Comparison of ENCODE assay signal across 9 cellular contexts in the genomic region with DNA sequence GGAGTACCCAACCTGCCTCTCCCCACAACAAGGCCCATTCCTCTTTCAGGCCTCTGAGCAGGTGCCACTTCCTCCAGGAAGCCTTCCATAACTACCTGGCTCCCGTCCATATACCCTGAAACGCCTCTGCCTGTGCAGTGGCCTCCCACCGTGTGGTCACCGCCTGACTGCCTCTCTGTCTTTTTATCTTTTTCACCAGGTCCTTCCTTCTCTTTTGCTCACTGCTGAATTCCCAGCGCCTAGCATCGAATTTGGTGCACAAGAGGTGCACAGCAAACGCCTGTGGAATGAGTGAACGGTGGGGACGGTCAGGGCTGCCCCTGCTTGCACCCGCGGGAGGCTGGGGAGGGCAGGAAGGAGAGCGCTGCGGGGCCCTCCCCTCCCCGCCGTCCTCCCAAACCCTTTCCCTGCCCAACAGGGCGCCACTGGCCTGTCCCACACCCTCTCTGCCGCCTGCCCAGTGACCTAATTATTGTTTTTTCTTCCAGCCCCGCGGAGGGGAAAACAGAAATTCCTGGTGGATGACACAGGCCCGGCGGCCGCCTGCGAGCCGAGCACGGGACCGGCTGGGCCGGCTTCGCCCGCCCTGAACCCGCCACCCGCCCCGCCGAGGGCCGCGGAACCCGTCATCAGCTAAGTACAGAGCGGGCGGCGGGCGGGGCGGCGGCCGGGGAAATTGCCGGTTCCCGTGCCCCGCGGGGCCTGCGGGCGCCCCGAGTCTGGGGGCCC.
DNase-seq lines count a peak whose midpoint lies in the region; ATAC-seq and TF ChIP-seq lines count a peak whose summit lies in the region.
"Had no signal": no experiment of that assay in that cellular context is flagged by ENCODE, and none has a peak within 500 bp of the region (broad histone marks: within the 10 kb centered on the region; RNA-seq: fewer than 3 reads in every experiment).

No MANE protein-coding gene starts in this region.

- H3K27ac Mint-ChIP-seq in CD8-positive, alpha-beta T cell, result no peak overlapping the region
- no peak overlapping the region for H3K27ac Mint-ChIP-seq in activated naive CD8-positive, alpha-beta T cell treated with anti-CD3 and anti-CD28 coated beads, Interleukin-2, amount 10 ng/mL, durations not matched to agents 7 days and 5 days
- H3K27ac Mint-ChIP-seq in glutamatergic neuron (ENCODE audit: unreplicated experiment), result no peak overlapping the region

- intact Hi-C loops in CD8-positive, alpha-beta T cell (cut with DNase I, micrococcal nuclease), result no loop called here

- no peaks in the 10 kb centered on the region for H3K36me3 ChIP-seq in CD8-positive, alpha-beta T cell (ENCODE audit: insufficient read depth, low read length)
- no peaks in the 10 kb centered on the region for H3K36me3 ChIP-seq in HUES64 (ENCODE audit: insufficient read depth, low read length)
- H3K36me3 ChIP-seq in neuron (ENCODE audit: insufficient read depth, low read length), result no peaks in the 10 kb centered on the region

- H3K27me3 ChIP-seq in CD8-positive, alpha-beta T cell (ENCODE audit: insufficient read depth, low read length), result peaks cover 22% of the 10 kb centered on the region
- H3K27me3 ChIP-seq in HUES64 (ENCODE audit: insufficient read depth, low read length) (peaks cover 41% of the 10 kb centered on the region), neuron (ENCODE audit: insufficient read depth, low read length) (peaks cover 19% of the 10 kb centered on the region)

- H3K9me3 ChIP-seq in CD8-positive, alpha-beta T cell (ENCODE audit: low read length), result no peaks in the 10 kb centered on the region
- H3K9me3 ChIP-seq in HUES64 (ENCODE audit: insufficient read depth, low read depth, low read length), result no peaks in the 10 kb centered on the region
- no peaks in the 10 kb centered on the region for H3K9me3 ChIP-seq in neuron (ENCODE audit: low read length)

- H2AFZ ChIP-seq in neuron (ENCODE audit: low read depth, low read length), result peak overlapping the region; percentile 63

- H3K27ac ChIP-seq in CD8-positive, alpha-beta T cell (ENCODE audit: low read depth, low read length), result no peak overlapping the region
- H3K27ac ChIP-seq in HUES64 (ENCODE audit: low read depth, low read length), result no peak overlapping the region
- H3K27ac ChIP-seq: SK-N-MC had no signal

- peak in 1 of 7 experiments; percentile 55 for DNase-seq in CD8-positive, alpha-beta T cell
- DNase-seq in activated naive CD8-positive, alpha-beta T cell treated with anti-CD3 and anti-CD28 coated beads, Interleukin-2, amount 10 ng/mL, durations not matched to agents 7 days and 5 days, result peak; percentile 50
- peak; percentile 59 for DNase-seq in glutamatergic neuron
- DNase-seq in NCI-H1930 (lab: John Stamatoyannopoulos, UW), result no peak

- CTCF ChIA-PET in CD8-positive, alpha-beta T cell (lab: Charles Lee), result interaction anchor here (1.1 kb wide), 1 partner anchor 10 kb away, joined by 4 read pairs; no protein-coding TSS in a partner anchor

- TF ChIP-seq CTCF in CD8-positive, alpha-beta T cell (IDR thresholded peaks at IDR 0.05), result no peak
- no peak for TF ChIP-seq CTCF in glutamatergic neuron (IDR thresholded peaks at IDR 0.05; ENCODE audit: partially characterized antibody, unreplicated experiment)

- H3K4me1 Mint-ChIP-seq in CD8-positive, alpha-beta T cell (ENCODE audit: low read depth), result peaks cover 8% of the 10 kb centered on the region
- peaks cover 6% of the 10 kb centered on the region for H3K4me1 Mint-ChIP-seq in activated naive CD8-positive, alpha-beta T cell treated with anti-CD3 and anti-CD28 coated beads, Interleukin-2, amount 10 ng/mL, durations not matched to agents 7 days and 5 days
- no peaks in the 10 kb centered on the region for H3K4me1 Mint-ChIP-seq in glutamatergic neuron (ENCODE audit: low read depth, unreplicated experiment)

- H3K4me1 ChIP-seq in CD8-positive, alpha-beta T cell (ENCODE audit: insufficient read depth, low read length), result peaks cover 8% of the 10 kb centered on the region
- 0 out of 2 replicates have a peak, but pooled peaks cover 3% of the 10 kb centered on the region for H3K4me1 ChIP-seq in HUES64 (ENCODE audit: insufficient read depth, low read length)
- H3K4me1 ChIP-seq in neuron (ENCODE audit: insufficient read depth, low read length), result peaks cover 9% of the 10 kb centered on the region

- peak overlapping the region; percentile 37; the same call in 1 of the 2 replicates for H3K9ac ChIP-seq in HUES64 (ENCODE audit: low read depth, low read length)

- POLR2A ChIA-PET in CD8-positive, alpha-beta T cell (lab: Charles Lee), result no interaction called here
- POLR2A ChIA-PET in activated naive CD8-positive, alpha-beta T cell treated with anti-CD3 and anti-CD28 coated beads, Interleukin-2, amount 10 ng/mL, durations not matched to agents 7 days and 5 days (lab: Charles Lee), result no interaction called here

- peak; percentile 46 for ATAC-seq in CD8-positive, alpha-beta T cell
- peak; percentile 64 for ATAC-seq in activated naive CD8-positive, alpha-beta T cell treated with anti-CD3 and anti-CD28 coated beads, Interleukin-2, amount 10 ng/mL, durations not matched to agents 7 days and 5 days (ENCODE audit: low read depth)
- no peak for ATAC-seq in GM21367 (IDR thresholded peaks at IDR 0.05; ENCODE audit: unreplicated experiment)
- ATAC-seq in HG03565 (IDR thresholded peaks at IDR 0.05; ENCODE audit: unreplicated experiment), result no peak

- 4% methylated on average over 50 of the region's 50 CpGs for WGBS in HUES64

- H3K36me3 Mint-ChIP-seq in CD8-positive, alpha-beta T cell, result no peaks in the 10 kb centered on the region
- H3K36me3 Mint-ChIP-seq in activated naive CD8-positive, alpha-beta T cell treated with anti-CD3 and anti-CD28 coated beads, Interleukin-2, amount 10 ng/mL, durations not matched to agents 7 days and 5 days, result no peaks in the 10 kb centered on the region
- H3K36me3 Mint-ChIP-seq in glutamatergic neuron (ENCODE audit: unreplicated experiment), result no peaks in the 10 kb centered on the region

- no peaks in the 10 kb centered on the region for H3K9me3 Mint-ChIP-seq in CD8-positive, alpha-beta T cell
- H3K9me3 Mint-ChIP-seq in activated naive CD8-positive, alpha-beta T cell treated with anti-CD3 and anti-CD28 coated beads, Interleukin-2, amount 10 ng/mL, durations not matched to agents 7 days and 5 days, result no peaks in the 10 kb centered on the region
- H3K9me3 Mint-ChIP-seq in glutamatergic neuron (ENCODE audit: unreplicated experiment), result peaks cover 4% of the 10 kb centered on the region

- H3K4me3 Mint-ChIP-seq in CD8-positive, alpha-beta T cell, result peak overlapping the region; percentile 44
- no peak overlapping the region for H3K4me3 Mint-ChIP-seq in activated naive CD8-positive, alpha-beta T cell treated with anti-CD3 and anti-CD28 coated beads, Interleukin-2, amount 10 ng/mL, durations not matched to agents 7 days and 5 days
- peak overlapping the region; percentile 37 for H3K4me3 Mint-ChIP-seq in glutamatergic neuron (ENCODE audit: unreplicated experiment)

- no peak overlapping the region for H3K4me3 ChIP-seq in CD8-positive, alpha-beta T cell (ENCODE audit: low read depth, low read length)
- H3K4me3 ChIP-seq in HUES64 (ENCODE audit: low read length), result peak overlapping the region; percentile 50
- peak overlapping the region; percentile 50 for H3K4me3 ChIP-seq in neuron (ENCODE audit: low read length)

- peaks cover 39% of the 10 kb centered on the region for H3K27me3 Mint-ChIP-seq in CD8-positive, alpha-beta T cell (ENCODE audit: low read depth)
- peaks cover 43% of the 10 kb centered on the region for H3K27me3 Mint-ChIP-seq in activated naive CD8-positive, alpha-beta T cell treated with anti-CD3 and anti-CD28 coated beads, Interleukin-2, amount 10 ng/mL, durations not matched to agents 7 days and 5 days
- H3K27me3 Mint-ChIP-seq in glutamatergic neuron (ENCODE audit: unreplicated experiment), result peaks cover 9% of the 10 kb centered on the region

Comparison
In these comparisons a context has a peak if more than half of its experiments do, and no peak if none do; other contexts are left out.
1. ATAC-seq: peak in CD8-positive, alpha-beta T cell (single experiment) and activated naive CD8-positive, alpha-beta T cell treated with anti-CD3 and anti-CD28 coated beads, Interleukin-2, amount 10 ng/mL, durations not matched to agents 7 days and 5 days (single experiment); none in GM21367 (single experiment) and HG03565 (single experiment).
2. DNase-seq: peak in activated naive CD8-positive, alpha-beta T cell treated with anti-CD3 and anti-CD28 coated beads, Interleukin-2, amount 10 ng/mL, durations not matched to agents 7 days and 5 days (single experiment) and glutamatergic neuron (single experiment); none in NCI-H1930 (0 of 2).